Comparison of ENCODE assay signal across 1 cellular context in the genomic region with DNA sequence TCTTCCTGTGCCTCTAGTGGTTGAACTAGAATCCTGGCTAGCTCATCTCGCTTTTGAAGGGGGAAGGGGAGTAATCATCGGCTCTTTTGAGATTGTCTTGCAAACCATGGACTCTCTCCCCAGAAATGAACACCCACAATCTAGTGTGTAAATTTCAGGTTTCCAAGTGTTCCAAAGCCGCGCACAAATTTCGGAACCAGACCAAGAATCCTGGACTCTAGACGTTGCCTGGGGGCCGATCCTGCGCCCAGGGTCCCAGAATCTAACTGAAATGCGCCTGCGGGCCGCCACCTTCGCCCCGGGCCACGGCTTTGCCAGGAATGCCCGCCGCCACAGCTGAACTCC.
TF ChIP-seq lines count a peak whose summit lies in the region.

No MANE protein-coding gene starts in this region.

TF ChIP-seq in H1, 55 proteins besides CTCF, POLR2A, EP300 and RAD21:
- TF ChIP-seq POU5F1 (IDR thresholded peaks at IDR 0.05; ENCODE audit: low read depth, low read length) (no peak), YY1 (IDR thresholded peaks at IDR 0.05; ENCODE audit: low read depth, low read length) (no peak), NANOG (IDR thresholded peaks at IDR 0.05; ENCODE audit: insufficient read depth, low read depth, low read length, poor library complexity, severe bottlenecking) (no peak), CHD2 (IDR thresholded peaks at IDR 0.05; ENCODE audit: low read length) (no peak), BRCA1 (IDR thresholded peaks at IDR 0.05; ENCODE audit: low read depth, low read length) (no peak), BACH1 (IDR thresholded peaks at IDR 0.05; ENCODE audit: low read length) (no peak), SP1 (IDR thresholded peaks at IDR 0.05; ENCODE audit: low read depth, low read length) (no peak), MAFK (IDR thresholded peaks at IDR 0.05; ENCODE audit: low read depth, low read length) (no peak), RXRA (IDR thresholded peaks at IDR 0.05; ENCODE audit: insufficient read depth, low read depth, low read length) (no peak), HDAC2 (IDR thresholded peaks at IDR 0.05; ENCODE audit: borderline replicate concordance in 1 of 2, low read depth in 2 of 2, low read length in 2 of 2) (no peak), CTBP2 (IDR thresholded peaks at IDR 0.05; ENCODE audit: borderline replicate concordance, insufficient read depth, insufficient read length, low read length) (no peak), ASH2L (IDR thresholded peaks at IDR 0.05; ENCODE audit: low read length) (no peak), SIRT6 (IDR thresholded peaks at IDR 0.05; ENCODE audit: low read length) (no peak), TEAD4 (IDR thresholded peaks at IDR 0.05; ENCODE audit: low read depth, low read length) (no peak)
- TF ChIP-seq, protein P1, sequence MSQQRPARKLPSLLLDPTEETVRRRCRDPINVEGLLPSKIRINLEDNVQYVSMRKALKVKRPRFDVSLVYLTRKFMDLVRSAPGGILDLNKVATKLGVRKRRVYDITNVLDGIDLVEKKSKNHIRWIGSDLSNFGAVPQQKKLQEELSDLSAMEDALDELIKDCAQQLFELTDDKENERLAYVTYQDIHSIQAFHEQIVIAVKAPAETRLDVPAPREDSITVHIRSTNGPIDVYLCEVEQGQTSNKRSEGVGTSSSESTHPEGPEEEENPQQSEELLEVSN (IDR thresholded peaks at IDR 0.05) = no peak
- TF ChIP-seq, protein P2, sequence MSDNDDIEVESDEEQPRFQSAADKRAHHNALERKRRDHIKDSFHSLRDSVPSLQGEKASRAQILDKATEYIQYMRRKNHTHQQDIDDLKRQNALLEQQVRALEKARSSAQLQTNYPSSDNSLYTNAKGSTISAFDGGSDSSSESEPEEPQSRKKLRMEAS (IDR thresholded peaks at IDR 0.05) = no peak
